Comparison of ENCODE assay signal across 22 cellular contexts in the genomic region with DNA sequence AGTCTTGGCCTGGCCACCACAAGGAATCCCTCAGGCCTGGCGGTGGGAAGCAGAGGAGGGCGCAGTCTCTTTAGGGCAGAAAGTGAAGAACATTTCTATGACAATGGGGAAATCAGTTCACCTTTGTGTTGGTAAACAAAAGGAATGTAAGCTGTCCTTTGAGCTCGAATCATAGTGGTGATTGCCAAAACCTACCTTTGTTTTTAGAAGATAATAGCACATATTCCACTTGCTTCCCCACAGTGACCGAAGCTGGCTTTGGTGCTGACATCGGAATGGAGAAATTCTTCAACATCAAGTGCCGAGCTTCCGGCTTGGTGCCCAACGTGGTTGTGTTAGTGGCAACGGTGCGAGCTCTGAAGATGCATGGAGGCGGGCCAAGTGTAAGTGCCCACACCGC.
DNase-seq lines count a peak whose midpoint lies in the region; ATAC-seq, FAIRE-seq and TF ChIP-seq lines count a peak whose summit lies in the region.
"Had no signal": no experiment of that assay in that cellular context is flagged by ENCODE, and none has a peak within 500 bp of the region (broad histone marks: within the 10 kb centered on the region; RNA-seq: fewer than 3 reads in every experiment).

No MANE protein-coding gene starts in this region.

- H3K36me3 ChIP-seq in HepG2 (replicated peaks in 1 of 2; ENCODE audit: control insufficient read depth in 1 of 2, insufficient read depth in 2 of 2, low read length in 2 of 2) (peaks cover 4 to 20% of the 10 kb centered on the region in 2 experiments), right lobe of liver (no peaks in the 10 kb centered on the region), endodermal cell (ENCODE audit: control insufficient read depth, insufficient read depth, low read length) (peaks cover 40% of the 10 kb centered on the region)

- H3K9ac ChIP-seq in HepG2 (ENCODE audit: insufficient read depth, low read depth, low read length) (no peak overlapping the region), endodermal cell (ENCODE audit: extremely low read depth, low read length, poor library complexity, severe bottlenecking) (no peak overlapping the region)

- peak overlapping the region; percentile 64 for H3K27ac Mint-ChIP-seq in endodermal cell
- H3K27ac Mint-ChIP-seq in activated CD4-positive, alpha-beta memory T cell treated with anti-CD3 and anti-CD28 coated beads for 36 hours: no peak overlapping the region
- no peak overlapping the region for H3K27ac Mint-ChIP-seq in activated CD4-positive, alpha-beta T cell treated with anti-CD3 and anti-CD28 coated beads, Interleukin-2, amount 10 ng/mL, durations not matched to agents 7 days and 5 days

- in situ Hi-C loops in HepG2 (cut with HindIII; ENCODE audit: extremely low pct_ligation_motif_present, low pct_unique_long_range_greater_than_20kb): no loop called here

- no peak overlapping the region for H3K4me2 ChIP-seq in HepG2 (ENCODE audit: low read depth, low read length)

- no peaks in the 10 kb centered on the region for H3K9me3 ChIP-seq in HepG2 (ENCODE audit: low read length)
- no peaks in the 10 kb centered on the region for H3K9me3 ChIP-seq in right lobe of liver
- no peaks in the 10 kb centered on the region for H3K9me3 ChIP-seq in endodermal cell (ENCODE audit: control insufficient read depth, low read length)

- no peaks in the 10 kb centered on the region; the same call in 1 of the 2 replicates for H4K20me1 ChIP-seq in HepG2 (ENCODE audit: insufficient read depth, low read length)

- H3K79me2 ChIP-seq in HepG2 (ENCODE audit: insufficient read depth, low read length): no peaks in the 10 kb centered on the region

- ATAC-seq in HepG2 (no peak), right lobe of liver (no peak), sciatic nerve (no peak)

- WGBS in HepG2 (ENCODE audit: low lambda C conversion rate): 96% methylated on average over 12 of the region's 12 CpGs
- WGBS in right lobe of liver (ENCODE audit: insufficient coverage, low coverage, low lambda C conversion rate, missing lambda C conversion rate): 86% methylated on average over 12 of the region's 12 CpGs
- WGBS in endodermal cell (ENCODE audit: insufficient coverage in 1 of 2, insufficient read length in 1 of 2), 2 experiments: 81 to 92% methylated on average over 4 to 12 of the region's 12 CpGs

- CTCF ChIA-PET in HepG2 (lab: Yijun Ruan, JAX; ENCODE audit: low intra/inter-chr PET ratio, low total read pairs): no interaction called here
- CTCF ChIA-PET in activated CD4-positive, alpha-beta memory T cell treated with anti-CD3 and anti-CD28 coated beads for 36 hours (lab: Charles Lee): interaction anchor here (0.7 to 11.8 kb wide), 3 partner anchors 21 to 388 kb away, joined by 3 to 269 read pairs (median 3); no protein-coding TSS in a partner anchor
- CTCF ChIA-PET in activated CD4-positive, alpha-beta T cell treated with anti-CD3 and anti-CD28 coated beads, Interleukin-2, amount 10 ng/mL, durations not matched to agents 7 days and 5 days (lab: Charles Lee): interaction anchor here (0.6 to 1.3 kb wide), 5 partner anchors 10 to 315 kb away, joined by 3 to 4 read pairs (median 3); no protein-coding TSS in a partner anchor

- TF ChIP-seq CTCF in HepG2 (CRISPR knock-in tag; IDR thresholded peaks at IDR 0.05) (no peak), right lobe of liver (IDR thresholded peaks at IDR 0.05) (no peak), endodermal cell (conservative IDR thresholded peaks at IDR 0.05) (no peak)

- TF ChIP-seq EP300 in HepG2 (IDR thresholded peaks at IDR 0.05; ENCODE audit: low read depth in 2 of 2, low read length in 2 of 2) (no peak), HepG2 (CRISPR knock-in tag; IDR thresholded peaks at IDR 0.05; ENCODE audit: borderline replicate concordance) (no peak)

- H2AFZ ChIP-seq in HepG2 (ENCODE audit: low read length): no peak overlapping the region

- no peak overlapping the region for H3K27ac ChIP-seq in HepG2 (ENCODE audit: extremely low read length, insufficient read depth, low read length)
- H3K27ac ChIP-seq in right lobe of liver: no peak overlapping the region
- no peak overlapping the region for H3K27ac ChIP-seq in endodermal cell (ENCODE audit: low read depth, low read length)
- H3K27ac ChIP-seq: 22Rv1, C4-2B, HL-60 had no signal

- TF ChIP-seq POLR2A in HepG2 (IDR thresholded peaks at IDR 0.05; ENCODE audit: insufficient read depth in 1 of 2, low read depth in 2 of 2, low read length in 2 of 2) (no peak), right lobe of liver (IDR thresholded peaks at IDR 0.05) (no peak)

- H3K27me3 ChIP-seq in HepG2 (ENCODE audit: control insufficient read depth in 1 of 2, insufficient read depth in 2 of 2, low read length in 2 of 2) (no peaks in the 10 kb centered on the region), right lobe of liver (no peaks in the 10 kb centered on the region), endodermal cell (ENCODE audit: control insufficient read depth, insufficient read depth, low read length, poor library complexity, severe bottlenecking) (no peaks in the 10 kb centered on the region)

- H3K4me1 ChIP-seq in HepG2 (ENCODE audit: insufficient read depth, low read length) (peaks cover 35% of the 10 kb centered on the region), right lobe of liver (peaks cover 0 to 2% (median 0%) of the 10 kb centered on the region in 4 donors), endodermal cell (ENCODE audit: control insufficient read depth, insufficient read depth, low read length) (peaks cover 6% of the 10 kb centered on the region)

- no peak overlapping the region for H3K4me3 ChIP-seq in HepG2 (replicated peaks in 1 of 3; ENCODE audit: insufficient read depth in 1 of 3, low read depth in 2 of 3, low read length in 3 of 3)
- no peak overlapping the region for H3K4me3 ChIP-seq in right lobe of liver
- H3K4me3 ChIP-seq in endodermal cell (ENCODE audit: low read length): no peak overlapping the region

- no peaks in the 10 kb centered on the region for H3K27me3 Mint-ChIP-seq in endodermal cell (ENCODE audit: insufficient read depth)
- H3K27me3 Mint-ChIP-seq in activated CD4-positive, alpha-beta memory T cell treated with anti-CD3 and anti-CD28 coated beads for 36 hours: no peaks in the 10 kb centered on the region
- no peaks in the 10 kb centered on the region for H3K27me3 Mint-ChIP-seq in activated CD4-positive, alpha-beta T cell treated with anti-CD3 and anti-CD28 coated beads, Interleukin-2, amount 10 ng/mL, durations not matched to agents 7 days and 5 days

- no TSS peak for BruUV-seq in HepG2 (replicated peaks; lab: Mats Ljungman, UMichigan)

- FAIRE-seq in HepG2 (lab: Jason Lieb, UNC): no peak
- FAIRE-seq: D721Med, G401.6 had no signal

- no peak overlapping the region for H3K4me3 Mint-ChIP-seq in endodermal cell
- H3K4me3 Mint-ChIP-seq in activated CD4-positive, alpha-beta memory T cell treated with anti-CD3 and anti-CD28 coated beads for 36 hours: no peak overlapping the region
- H3K4me3 Mint-ChIP-seq in activated CD4-positive, alpha-beta T cell treated with anti-CD3 and anti-CD28 coated beads, Interleukin-2, amount 10 ng/mL, durations not matched to agents 7 days and 5 days: no peak overlapping the region

- no peak for DNase-seq in HepG2 (ENCODE audit: low spot score)
- no peak for DNase-seq in right lobe of liver
- peak; percentile 68 for DNase-seq in endodermal cell
- DNase-seq in iPS-NIHi7 (ENCODE audit: extremely low spot score): peak; percentile 45
- DNase-seq in NCI-H1694 (lab: John Stamatoyannopoulos, UW): no peak
- DNase-seq in activated CD4-positive, alpha-beta memory T cell treated with anti-CD3 and anti-CD28 coated beads for 36 hours: no peak
- DNase-seq in sciatic nerve (ENCODE audit: low spot score): no peak
- DNase-seq in activated CD4-positive, alpha-beta T cell treated with anti-CD3 and anti-CD28 coated beads, Interleukin-2, amount 10 ng/mL, durations not matched to agents 7 days and 5 days: no peak
- DNase-seq: AML-193, DMS79, GOT3, NCI-H1105, NCI-H1694 treated with DMSO at 0.1 percent for 48 hours, NCI-H510A, NCI-H748 treated with DMSO at 0.1 percent for 48 hours, OCI-M1, Right ventricle myocardium superior had no signal

- peaks cover 10% of the 10 kb centered on the region for H3K4me1 Mint-ChIP-seq in endodermal cell
- peaks cover 2% of the 10 kb centered on the region for H3K4me1 Mint-ChIP-seq in activated CD4-positive, alpha-beta memory T cell treated with anti-CD3 and anti-CD28 coated beads for 36 hours (ENCODE audit: low read depth)
- peaks cover 29% of the 10 kb centered on the region for H3K4me1 Mint-ChIP-seq in activated CD4-positive, alpha-beta T cell treated with anti-CD3 and anti-CD28 coated beads, Interleukin-2, amount 10 ng/mL, durations not matched to agents 7 days and 5 days

- POLR2A ChIA-PET in HepG2 (lab: Yijun Ruan, JAX): interaction anchor here (0.8 kb wide), 1 partner anchor 316 kb away, joined by 3 read pairs; no protein-coding TSS in a partner anchor
- POLR2A ChIA-PET in activated CD4-positive, alpha-beta memory T cell treated with anti-CD3 and anti-CD28 coated beads for 36 hours (lab: Charles Lee): no interaction called here
- POLR2A ChIA-PET in activated CD4-positive, alpha-beta T cell treated with anti-CD3 and anti-CD28 coated beads, Interleukin-2, amount 10 ng/mL, durations not matched to agents 7 days and 5 days (lab: Charles Lee): no interaction called here

- peaks cover 15% of the 10 kb centered on the region for H3K36me3 Mint-ChIP-seq in endodermal cell (ENCODE audit: low read depth)
- H3K36me3 Mint-ChIP-seq in activated CD4-positive, alpha-beta memory T cell treated with anti-CD3 and anti-CD28 coated beads for 36 hours: peaks cover 25% of the 10 kb centered on the region
- H3K36me3 Mint-ChIP-seq in activated CD4-positive, alpha-beta T cell treated with anti-CD3 and anti-CD28 coated beads, Interleukin-2, amount 10 ng/mL, durations not matched to agents 7 days and 5 days (ENCODE audit: low read depth): peaks cover 16% of the 10 kb centered on the region

- intact Hi-C loops in HepG2 (cut with micrococcal nuclease; ENCODE audit: unreplicated experiment): no loop called here
- intact Hi-C loops in right lobe of liver (cut with DNase I): no loop called here
- intact Hi-C loops in activated CD4-positive, alpha-beta memory T cell treated with anti-CD3 and anti-CD28 coated beads for 36 hours (cut with micrococcal nuclease): no loop called here
- intact Hi-C loops in sciatic nerve (cut with DNase I): loop anchor here (10.0 kb wide), 1 partner anchor 105 kb away; no protein-coding TSS in a partner anchor

- TF ChIP-seq RAD21 in HepG2 (CRISPR knock-in tag; IDR thresholded peaks at IDR 0.05): no peak

- H3K9me3 Mint-ChIP-seq in endodermal cell: no peaks in the 10 kb centered on the region
- no peaks in the 10 kb centered on the region for H3K9me3 Mint-ChIP-seq in activated CD4-positive, alpha-beta memory T cell treated with anti-CD3 and anti-CD28 coated beads for 36 hours
- H3K9me3 Mint-ChIP-seq in activated CD4-positive, alpha-beta T cell treated with anti-CD3 and anti-CD28 coated beads, Interleukin-2, amount 10 ng/mL, durations not matched to agents 7 days and 5 days: no peaks in the 10 kb centered on the region

TF ChIP-seq in HepG2, 621 proteins besides CTCF, POLR2A, EP300 and RAD21 (continues in another document):
- TF ChIP-seq SOX6 (IDR thresholded peaks at IDR 0.05) (no peak), SOX6 (CRISPR knock-in tag; IDR thresholded peaks at IDR 0.05) (peak; percentile 60), SOX13 (IDR thresholded peaks at IDR 0.05) (no peak), SOX13 (CRISPR knock-in tag; conservative IDR thresholded peaks at IDR 0.05 in 1 of 2, IDR thresholded peaks at IDR 0.05 in 1 of 2) (peak in 1 of 2 experiments; percentile 57; a peak in 1 of 4 replicates)

Comparison
In these comparisons a context has a peak if more than half of its experiments do, and no peak if none do; other contexts are left out.
1. DNase-seq: peak in endodermal cell (single experiment) and iPS-NIHi7 (single experiment); none in HepG2 (single experiment), right lobe of liver (0 of 3), NCI-H1694 (single experiment), activated CD4-positive, alpha-beta memory T cell treated with anti-CD3 and anti-CD28 coated beads for 36 hours (single experiment), sciatic nerve (single experiment) and activated CD4-positive, alpha-beta T cell treated with anti-CD3 and anti-CD28 coated beads, Interleukin-2, amount 10 ng/mL, durations not matched to agents 7 days and 5 days (single experiment).